In genomic region chr9:69202556-69202955, GRCh38 we compare ENCODE assay signal across 29 cellular contexts.
"Had no signal": no experiment of that assay in that cellular context is flagged by ENCODE, and none has a peak within 500 bp of the region (broad histone marks: within the 10 kb centered on the region; RNA-seq: fewer than 3 reads in every experiment).

No MANE protein-coding gene starts in this region.

- H3K4me1 ChIP-seq: uterus had no signal

- H3K9me3 Mint-ChIP-seq: stimulated activated effector memory CD8-positive, alpha-beta T cell treated with anti-CD3 and anti-CD28 coated beads, Interleukin-12 subunit alpha, Interleukin-12 subunit beta, amount 100 ng/mL, for 72 hours; stimulated activated memory B cell treated with anti-CD40 and anti-IgM and Interleukin-4, amounts not matched to agents 10 μg/mL and 1 μg/mL and 100 μg/mL, for 72 hours; stimulated activated naive B cell treated with anti-CD40 and anti-IgM and Interleukin-4, amounts not matched to agents 10 μg/mL and 1 μg/mL and 100 μg/mL, for 72 hours; stimulated activated naive CD8-positive, alpha-beta T cell treated with anti-CD3 and anti-CD28 coated beads, Interleukin-15, amount 100 ng/mL, for 72 hours; stimulated activated naive CD8-positive, alpha-beta T cell treated with anti-CD3 and anti-CD28 coated beads, Interleukin-15, Interleukin-2, amounts not matched to agents 100 ng/mL and 50 ng/mL, for 24 hours; type B pancreatic cell had no signal

- DNase-seq: stimulated activated CD4-positive, alpha-beta T cell treated with anti-CD3 and anti-CD28 coated beads, Interleukin-2, amount 100 ng/mL, for 48 hours; stimulated activated CD4-positive, alpha-beta T cell treated with anti-CD3 and anti-CD28 coated beads, Interleukin-4, amount 100 ng/mL, for 1 hour; stimulated activated CD4-positive, alpha-beta T cell treated with anti-CD3 and anti-CD28 coated beads, Interleukin-4, amount 100 ng/mL, for 24 hours; stimulated activated CD4-positive, alpha-beta T cell treated with anti-CD3 and anti-CD28 coated beads, Interleukin-4, amount 100 ng/mL, for 4 hours; stimulated activated CD8-positive, alpha-beta memory T cell treated with anti-CD3 and anti-CD28 coated beads, Interleukin-4, amount 100 ng/mL, for 48 hours; stimulated activated naive B cell treated with anti-CD40 and anti-IgM and Interleukin-4, amounts not matched to agents 10 μg/mL and 1 μg/mL and 100 μg/mL, for 72 hours; stimulated activated naive CD4-positive, alpha-beta T cell; stimulated activated naive CD4-positive, alpha-beta T cell treated with Interleukin-2 at 50 U/mL for 16 hours; stimulated activated naive CD8-positive, alpha-beta T cell treated with anti-CD3 and anti-CD28 coated beads, Interleukin-15, amount 100 ng/mL, for 72 hours; stimulated activated naive CD8-positive, alpha-beta T cell treated with anti-CD3 and anti-CD28 coated beads, Interleukin-15, Interleukin-2, amounts not matched to agents 100 U/mL and 50 U/mL, for 24 hours; stomach; substantia nigra; testis; thyroid gland; tibial artery; transverse colon; trophoblast cell; upper lobe of left lung; upper lobe of right lung; uterus had no signal

- FAIRE-seq: urothelium cell line had no signal

- H3K9me3 ChIP-seq: stomach, suprapubic skin, testis, thoracic aorta, thyroid gland, tibial artery, tibial nerve, transverse colon, upper lobe of left lung, upper lobe of right lung, uterus, vagina had no signal

- H3K4me3 ChIP-seq: stomach, suprapubic skin, testis, thoracic aorta, thyroid gland, tibial artery, tibial nerve, transverse colon, upper lobe of left lung, upper lobe of right lung, uterus, vagina had no signal

- H3K4me3 Mint-ChIP-seq: stimulated activated effector memory CD8-positive, alpha-beta T cell treated with anti-CD3 and anti-CD28 coated beads, Interleukin-12 subunit alpha, Interleukin-12 subunit beta, amount 100 ng/mL, for 72 hours; stimulated activated memory B cell treated with anti-CD40 and anti-IgM and Interleukin-4, amounts not matched to agents 10 μg/mL and 1 μg/mL and 100 μg/mL, for 72 hours; stimulated activated naive B cell treated with anti-CD40 and anti-IgM and Interleukin-4, amounts not matched to agents 10 μg/mL and 1 μg/mL and 100 μg/mL, for 72 hours; stimulated activated naive CD8-positive, alpha-beta T cell treated with anti-CD3 and anti-CD28 coated beads, Interleukin-15, amount 100 ng/mL, for 72 hours; stimulated activated naive CD8-positive, alpha-beta T cell treated with anti-CD3 and anti-CD28 coated beads, Interleukin-15, Interleukin-2, amounts not matched to agents 100 ng/mL and 50 ng/mL, for 24 hours; type B pancreatic cell had no signal

- H3K27ac ChIP-seq: stomach, suprapubic skin, thoracic aorta, tibial artery, tibial nerve, transverse colon, upper lobe of left lung, upper lobe of right lung, uterus, vagina had no signal

- H3K27me3 ChIP-seq: stomach, suprapubic skin, testis, thyroid gland, tibial artery, tibial nerve, transverse colon, upper lobe of left lung, upper lobe of right lung, uterus, vagina had no signal

- H3K27me3 Mint-ChIP-seq: stimulated activated memory B cell treated with anti-CD40 and anti-IgM and Interleukin-4, amounts not matched to agents 10 μg/mL and 1 μg/mL and 100 μg/mL, for 72 hours; stimulated activated naive CD8-positive, alpha-beta T cell treated with anti-CD3 and anti-CD28 coated beads, Interleukin-15, amount 100 ng/mL, for 72 hours; stimulated activated naive CD8-positive, alpha-beta T cell treated with anti-CD3 and anti-CD28 coated beads, Interleukin-15, Interleukin-2, amounts not matched to agents 100 ng/mL and 50 ng/mL, for 24 hours; type B pancreatic cell had no signal

- ATAC-seq: stimulated activated effector memory CD8-positive, alpha-beta T cell treated with anti-CD3 and anti-CD28 coated beads, Interleukin-12 subunit alpha, Interleukin-12 subunit beta, amount 100 ng/mL, for 72 hours; stimulated activated memory B cell treated with anti-CD40 and anti-IgM and Interleukin-4, amounts not matched to agents 10 μg/mL and 1 μg/mL and 100 μg/mL, for 72 hours; stimulated activated naive B cell treated with anti-CD40 and anti-IgM and Interleukin-4, amounts not matched to agents 10 μg/mL and 1 μg/mL and 100 μg/mL, for 72 hours; stimulated activated naive CD8-positive, alpha-beta T cell treated with anti-CD3 and anti-CD28 coated beads, Interleukin-15, amount 100 ng/mL, for 72 hours; stimulated activated naive CD8-positive, alpha-beta T cell treated with anti-CD3 and anti-CD28 coated beads, Interleukin-15, Interleukin-2, amounts not matched to agents 100 U/mL and 50 U/mL, for 24 hours; upper lobe of right lung had no signal

- H3K36me3 Mint-ChIP-seq: stimulated activated effector memory CD8-positive, alpha-beta T cell treated with anti-CD3 and anti-CD28 coated beads, Interleukin-12 subunit alpha, Interleukin-12 subunit beta, amount 100 ng/mL, for 72 hours; stimulated activated memory B cell treated with anti-CD40 and anti-IgM and Interleukin-4, amounts not matched to agents 10 μg/mL and 1 μg/mL and 100 μg/mL, for 72 hours had no signal

- H3K36me3 ChIP-seq: stomach, suprapubic skin, thoracic aorta, thyroid gland, tibial artery, tibial nerve, transverse colon, upper lobe of right lung, uterus, vagina had no signal

- H3K27ac Mint-ChIP-seq: stimulated activated effector memory CD8-positive, alpha-beta T cell treated with anti-CD3 and anti-CD28 coated beads, Interleukin-12 subunit alpha, Interleukin-12 subunit beta, amount 100 ng/mL, for 72 hours; stimulated activated memory B cell treated with anti-CD40 and anti-IgM and Interleukin-4, amounts not matched to agents 10 μg/mL and 1 μg/mL and 100 μg/mL, for 72 hours; stimulated activated naive B cell treated with anti-CD40 and anti-IgM and Interleukin-4, amounts not matched to agents 10 μg/mL and 1 μg/mL and 100 μg/mL, for 72 hours; stimulated activated naive CD8-positive, alpha-beta T cell treated with anti-CD3 and anti-CD28 coated beads, Interleukin-15, Interleukin-2, amounts not matched to agents 100 ng/mL and 50 ng/mL, for 24 hours; type B pancreatic cell had no signal
